1 cellular context compared by ENCODE assay signal in genomic region chr7:128596336-128597128, GRCh38.
A peak's percentile ranks its signal among the peaks of the same experiment; 100 is the strongest.
TF ChIP-seq lines count a peak whose summit lies in the region.
"Not testable (repeated sequence)": the region's sequence is repeated elsewhere in the genome, so short reads cannot be mapped to it uniquely, and the experiment has no call there.

No MANE protein-coding gene starts in this region.

TF ChIP-seq in HepG2, 621 proteins besides CTCF, POLR2A, EP300 and RAD21 (continued from another document):
- TF ChIP-seq AHDC1 (CRISPR knock-in tag; IDR thresholded peaks at IDR 0.05; ENCODE audit: borderline replicate concordance): 0 out of 2 replicates have a peak, but pooled peaks have one; percentile 47
- 0 out of 2 replicates have a peak, but pooled peaks have one; percentile 8 for TF ChIP-seq ZNF644 (CRISPR knock-in tag; IDR thresholded peaks at IDR 0.05; ENCODE audit: low read depth)
- peak; percentile 83 for TF ChIP-seq SOX5 (CRISPR knock-in tag; IDR thresholded peaks at IDR 0.05; ENCODE audit: borderline replicate concordance)
- peak; percentile 82 for TF ChIP-seq NR2F6 (IDR thresholded peaks at IDR 0.05)
- peak; percentile 92 for TF ChIP-seq NR2F6 (CRISPR knock-in tag; IDR thresholded peaks at IDR 0.05)
- 0 out of 2 replicates have a peak, but pooled peaks have one; percentile 28 for TF ChIP-seq ZMYM4 (CRISPR knock-in tag; IDR thresholded peaks at IDR 0.05)
- peak; percentile 80 for TF ChIP-seq RXRB (CRISPR knock-in tag; IDR thresholded peaks at IDR 0.05; ENCODE audit: borderline replicate concordance)
- 0 out of 2 replicates have a peak, but pooled peaks have one; percentile 8 for TF ChIP-seq LCORL (IDR thresholded peaks at IDR 0.05)
- 0 out of 2 replicates have a peak, but pooled peaks have one; percentile 43 for TF ChIP-seq LCORL (CRISPR knock-in tag; IDR thresholded peaks at IDR 0.05)
- TF ChIP-seq ZFX (CRISPR knock-in tag; IDR thresholded peaks at IDR 0.05; ENCODE audit: low read depth): peak; percentile 32; the same call in 1 of the 2 replicates
- TF ChIP-seq SOX13 (IDR thresholded peaks at IDR 0.05): not testable (repeated sequence)
- peak in 1 of 2 experiments; percentile 81; a peak in 2 of 4 replicates for TF ChIP-seq SOX13 (CRISPR knock-in tag; conservative IDR thresholded peaks at IDR 0.05 in 1 of 2, IDR thresholded peaks at IDR 0.05 in 1 of 2)
- TF ChIP-seq NR2C2 (CRISPR knock-in tag; IDR thresholded peaks at IDR 0.05; ENCODE audit: borderline replicate concordance): peak; percentile 59; the same call in 1 of the 2 replicates
- TF ChIP-seq ZNF331 (CRISPR knock-in tag; IDR thresholded peaks at IDR 0.05): 0 out of 2 replicates have a peak, but pooled peaks have one; percentile 29
- TF ChIP-seq PHF21A (CRISPR knock-in tag; IDR thresholded peaks at IDR 0.05): peak; percentile 62; the same call in 1 of the 2 replicates
- peak; percentile 34; the same call in 1 of the 2 replicates for TF ChIP-seq HMG20A (CRISPR knock-in tag; IDR thresholded peaks at IDR 0.05; ENCODE audit: borderline replicate concordance)
- peak; percentile 46; the same call in 1 of the 2 replicates for TF ChIP-seq NCOR1 (IDR thresholded peaks at IDR 0.05; ENCODE audit: borderline replicate concordance, low read length)
- TF ChIP-seq NR2F1 (CRISPR knock-in tag; IDR thresholded peaks at IDR 0.05): peak; percentile 62 to 68; a peak in 3 of 4 replicates
